1 cellular context compared by ENCODE assay signal in the genomic region with DNA sequence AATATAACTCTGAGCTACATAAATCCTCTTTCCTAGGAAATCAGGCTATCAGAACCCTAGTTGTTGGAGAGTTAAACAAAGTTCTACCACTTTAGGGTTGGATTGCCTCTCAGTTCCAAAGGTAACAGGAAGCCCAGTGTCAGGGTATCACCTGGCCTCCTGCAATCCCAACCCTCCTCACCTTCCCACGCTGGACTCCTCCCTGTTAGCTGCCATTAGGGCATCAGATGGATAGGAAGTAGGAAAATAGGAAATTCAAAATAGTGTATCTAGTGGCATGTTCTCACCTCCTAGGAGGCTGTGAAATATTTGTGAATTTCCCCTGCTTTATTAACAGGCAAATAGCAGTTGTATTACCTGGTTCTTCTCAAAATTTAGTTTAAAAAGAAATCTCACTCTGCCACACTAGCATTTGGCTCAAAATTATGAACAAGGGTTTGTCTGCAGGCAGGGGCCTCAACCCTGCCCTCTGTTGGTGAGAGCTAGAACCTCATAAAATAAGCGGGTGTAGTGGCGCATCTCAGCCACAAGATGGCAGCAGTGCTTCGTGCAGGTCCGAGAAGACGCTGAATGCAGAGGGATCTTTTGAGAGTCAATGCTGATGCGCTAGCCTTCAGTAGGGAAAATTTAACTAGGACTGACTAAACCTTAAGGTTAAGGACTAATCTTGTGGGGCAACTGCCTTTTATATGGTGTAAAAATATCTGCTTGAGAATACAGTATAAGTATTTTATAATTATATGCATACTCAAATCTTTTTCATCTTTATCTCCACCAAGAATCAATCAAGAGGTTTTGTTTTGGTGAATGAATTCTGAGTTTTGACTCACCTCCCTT.
TF ChIP-seq lines count a peak whose summit lies in the region.

No MANE protein-coding gene starts in this region.

TF ChIP-seq in K562, 482 proteins besides CTCF, POLR2A, EP300 and RAD21 (continued from another document and continues in another):
- TF ChIP-seq, protein P1, sequence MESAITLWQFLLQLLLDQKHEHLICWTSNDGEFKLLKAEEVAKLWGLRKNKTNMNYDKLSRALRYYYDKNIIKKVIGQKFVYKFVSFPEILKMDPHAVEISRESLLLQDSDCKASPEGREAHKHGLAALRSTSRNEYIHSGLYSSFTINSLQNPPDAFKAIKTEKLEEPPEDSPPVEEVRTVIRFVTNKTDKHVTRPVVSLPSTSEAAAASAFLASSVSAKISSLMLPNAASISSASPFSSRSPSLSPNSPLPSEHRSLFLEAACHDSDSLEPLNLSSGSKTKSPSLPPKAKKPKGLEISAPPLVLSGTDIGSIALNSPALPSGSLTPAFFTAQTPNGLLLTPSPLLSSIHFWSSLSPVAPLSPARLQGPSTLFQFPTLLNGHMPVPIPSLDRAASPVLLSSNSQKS (CRISPR knock-in tag; IDR thresholded peaks at IDR 0.05): no peak
- TF ChIP-seq, protein P2, sequence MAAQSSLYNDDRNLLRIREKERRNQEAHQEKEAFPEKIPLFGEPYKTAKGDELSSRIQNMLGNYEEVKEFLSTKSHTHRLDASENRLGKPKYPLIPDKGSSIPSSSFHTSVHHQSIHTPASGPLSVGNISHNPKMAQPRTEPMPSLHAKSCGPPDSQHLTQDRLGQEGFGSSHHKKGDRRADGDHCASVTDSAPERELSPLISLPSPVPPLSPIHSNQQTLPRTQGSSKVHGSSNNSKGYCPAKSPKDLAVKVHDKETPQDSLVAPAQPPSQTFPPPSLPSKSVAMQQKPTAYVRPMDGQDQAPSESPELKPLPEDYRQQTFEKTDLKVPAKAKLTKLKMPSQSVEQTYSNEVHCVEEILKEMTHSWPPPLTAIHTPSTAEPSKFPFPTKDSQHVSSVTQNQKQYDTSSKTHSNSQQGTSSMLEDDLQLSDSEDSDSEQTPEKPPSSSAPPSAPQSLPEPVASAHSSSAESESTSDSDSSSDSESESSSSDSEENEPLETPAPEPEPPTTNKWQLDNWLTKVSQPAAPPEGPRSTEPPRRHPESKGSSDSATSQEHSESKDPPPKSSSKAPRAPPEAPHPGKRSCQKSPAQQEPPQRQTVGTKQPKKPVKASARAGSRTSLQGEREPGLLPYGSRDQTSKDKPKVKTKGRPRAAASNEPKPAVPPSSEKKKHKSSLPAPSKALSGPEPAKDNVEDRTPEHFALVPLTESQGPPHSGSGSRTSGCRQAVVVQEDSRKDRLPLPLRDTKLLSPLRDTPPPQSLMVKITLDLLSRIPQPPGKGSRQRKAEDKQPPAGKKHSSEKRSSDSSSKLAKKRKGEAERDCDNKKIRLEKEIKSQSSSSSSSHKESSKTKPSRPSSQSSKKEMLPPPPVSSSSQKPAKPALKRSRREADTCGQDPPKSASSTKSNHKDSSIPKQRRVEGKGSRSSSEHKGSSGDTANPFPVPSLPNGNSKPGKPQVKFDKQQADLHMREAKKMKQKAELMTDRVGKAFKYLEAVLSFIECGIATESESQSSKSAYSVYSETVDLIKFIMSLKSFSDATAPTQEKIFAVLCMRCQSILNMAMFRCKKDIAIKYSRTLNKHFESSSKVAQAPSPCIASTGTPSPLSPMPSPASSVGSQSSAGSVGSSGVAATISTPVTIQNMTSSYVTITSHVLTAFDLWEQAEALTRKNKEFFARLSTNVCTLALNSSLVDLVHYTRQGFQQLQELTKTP (IDR thresholded peaks at IDR 0.05; ENCODE audit: low read depth in 1 of 2, partially characterized antibody in 2 of 2): no peak
- no peak for TF ChIP-seq SMARCA5 (IDR thresholded peaks at IDR 0.05)
- TF ChIP-seq, protein P3, sequence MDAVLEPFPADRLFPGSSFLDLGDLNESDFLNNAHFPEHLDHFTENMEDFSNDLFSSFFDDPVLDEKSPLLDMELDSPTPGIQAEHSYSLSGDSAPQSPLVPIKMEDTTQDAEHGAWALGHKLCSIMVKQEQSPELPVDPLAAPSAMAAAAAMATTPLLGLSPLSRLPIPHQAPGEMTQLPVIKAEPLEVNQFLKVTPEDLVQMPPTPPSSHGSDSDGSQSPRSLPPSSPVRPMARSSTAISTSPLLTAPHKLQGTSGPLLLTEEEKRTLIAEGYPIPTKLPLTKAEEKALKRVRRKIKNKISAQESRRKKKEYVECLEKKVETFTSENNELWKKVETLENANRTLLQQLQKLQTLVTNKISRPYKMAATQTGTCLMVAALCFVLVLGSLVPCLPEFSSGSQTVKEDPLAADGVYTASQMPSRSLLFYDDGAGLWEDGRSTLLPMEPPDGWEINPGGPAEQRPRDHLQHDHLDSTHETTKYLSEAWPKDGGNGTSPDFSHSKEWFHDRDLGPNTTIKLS (IDR thresholded peaks at IDR 0.05; ENCODE audit: borderline replicate concordance, low read depth): no peak
- TF ChIP-seq, protein P4, sequence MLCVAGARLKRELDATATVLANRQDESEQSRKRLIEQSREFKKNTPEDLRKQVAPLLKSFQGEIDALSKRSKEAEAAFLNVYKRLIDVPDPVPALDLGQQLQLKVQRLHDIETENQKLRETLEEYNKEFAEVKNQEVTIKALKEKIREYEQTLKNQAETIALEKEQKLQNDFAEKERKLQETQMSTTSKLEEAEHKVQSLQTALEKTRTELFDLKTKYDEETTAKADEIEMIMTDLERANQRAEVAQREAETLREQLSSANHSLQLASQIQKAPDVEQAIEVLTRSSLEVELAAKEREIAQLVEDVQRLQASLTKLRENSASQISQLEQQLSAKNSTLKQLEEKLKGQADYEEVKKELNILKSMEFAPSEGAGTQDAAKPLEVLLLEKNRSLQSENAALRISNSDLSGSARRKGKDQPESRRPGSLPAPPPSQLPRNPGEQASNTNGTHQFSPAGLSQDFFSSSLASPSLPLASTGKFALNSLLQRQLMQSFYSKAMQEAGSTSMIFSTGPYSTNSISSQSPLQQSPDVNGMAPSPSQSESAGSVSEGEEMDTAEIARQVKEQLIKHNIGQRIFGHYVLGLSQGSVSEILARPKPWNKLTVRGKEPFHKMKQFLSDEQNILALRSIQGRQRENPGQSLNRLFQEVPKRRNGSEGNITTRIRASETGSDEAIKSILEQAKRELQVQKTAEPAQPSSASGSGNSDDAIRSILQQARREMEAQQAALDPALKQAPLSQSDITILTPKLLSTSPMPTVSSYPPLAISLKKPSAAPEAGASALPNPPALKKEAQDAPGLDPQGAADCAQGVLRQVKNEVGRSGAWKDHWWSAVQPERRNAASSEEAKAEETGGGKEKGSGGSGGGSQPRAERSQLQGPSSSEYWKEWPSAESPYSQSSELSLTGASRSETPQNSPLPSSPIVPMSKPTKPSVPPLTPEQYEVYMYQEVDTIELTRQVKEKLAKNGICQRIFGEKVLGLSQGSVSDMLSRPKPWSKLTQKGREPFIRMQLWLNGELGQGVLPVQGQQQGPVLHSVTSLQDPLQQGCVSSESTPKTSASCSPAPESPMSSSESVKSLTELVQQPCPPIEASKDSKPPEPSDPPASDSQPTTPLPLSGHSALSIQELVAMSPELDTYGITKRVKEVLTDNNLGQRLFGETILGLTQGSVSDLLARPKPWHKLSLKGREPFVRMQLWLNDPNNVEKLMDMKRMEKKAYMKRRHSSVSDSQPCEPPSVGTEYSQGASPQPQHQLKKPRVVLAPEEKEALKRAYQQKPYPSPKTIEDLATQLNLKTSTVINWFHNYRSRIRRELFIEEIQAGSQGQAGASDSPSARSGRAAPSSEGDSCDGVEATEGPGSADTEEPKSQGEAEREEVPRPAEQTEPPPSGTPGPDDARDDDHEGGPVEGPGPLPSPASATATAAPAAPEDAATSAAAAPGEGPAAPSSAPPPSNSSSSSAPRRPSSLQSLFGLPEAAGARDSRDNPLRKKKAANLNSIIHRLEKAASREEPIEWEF (CRISPR knock-in tag; IDR thresholded peaks at IDR 0.05): no peak
- TF ChIP-seq ZNF551 (CRISPR knock-in tag; IDR thresholded peaks at IDR 0.05): no peak
- no peak for TF ChIP-seq FOS (IDR thresholded peaks at IDR 0.05; ENCODE audit: extremely low read depth, insufficient read length)
- TF ChIP-seq TCF7 (IDR thresholded peaks at IDR 0.05; ENCODE audit: borderline replicate concordance): no peak
- no peak for TF ChIP-seq POU5F1 (IDR thresholded peaks at IDR 0.05; ENCODE audit: borderline replicate concordance, low read depth, low read length, partially characterized antibody)
- TF ChIP-seq, protein P5, sequence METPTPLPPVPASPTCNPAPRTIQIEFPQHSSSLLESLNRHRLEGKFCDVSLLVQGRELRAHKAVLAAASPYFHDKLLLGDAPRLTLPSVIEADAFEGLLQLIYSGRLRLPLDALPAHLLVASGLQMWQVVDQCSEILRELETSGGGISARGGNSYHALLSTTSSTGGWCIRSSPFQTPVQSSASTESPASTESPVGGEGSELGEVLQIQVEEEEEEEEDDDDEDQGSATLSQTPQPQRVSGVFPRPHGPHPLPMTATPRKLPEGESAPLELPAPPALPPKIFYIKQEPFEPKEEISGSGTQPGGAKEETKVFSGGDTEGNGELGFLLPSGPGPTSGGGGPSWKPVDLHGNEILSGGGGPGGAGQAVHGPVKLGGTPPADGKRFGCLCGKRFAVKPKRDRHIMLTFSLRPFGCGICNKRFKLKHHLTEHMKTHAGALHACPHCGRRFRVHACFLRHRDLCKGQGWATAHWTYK (CRISPR knock-in tag; IDR thresholded peaks at IDR 0.05): no peak
- no peak for TF ChIP-seq SOX6 (IDR thresholded peaks at IDR 0.05)
- no peak for TF ChIP-seq NFYB (IDR thresholded peaks at IDR 0.05; ENCODE audit: extremely low read depth, insufficient read length)
- TF ChIP-seq CBFA2T3 (IDR thresholded peaks at IDR 0.05): no peak
- no peak for TF ChIP-seq KHSRP (IDR thresholded peaks at IDR 0.05)
- TF ChIP-seq KLF6 (CRISPR knock-in tag; IDR thresholded peaks at IDR 0.05; ENCODE audit: borderline replicate concordance): no peak
- no peak for TF ChIP-seq ERF (CRISPR knock-in tag; IDR thresholded peaks at IDR 0.05)
- TF ChIP-seq U2AF2 (optimal IDR thresholded peaks at IDR 0.05; ENCODE audit: low read depth, low read length): no peak
- TF ChIP-seq, protein P6, sequence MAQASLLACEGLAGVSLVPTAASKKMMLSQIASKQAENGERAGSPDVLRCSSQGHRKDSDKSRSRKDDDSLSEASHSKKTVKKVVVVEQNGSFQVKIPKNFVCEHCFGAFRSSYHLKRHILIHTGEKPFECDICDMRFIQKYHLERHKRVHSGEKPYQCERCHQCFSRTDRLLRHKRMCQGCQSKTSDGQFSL (CRISPR knock-in tag; IDR thresholded peaks at IDR 0.05): no peak; the same call in 1 of the 2 replicates
- TF ChIP-seq, protein P6 (tag; IDR thresholded peaks at IDR 0.05): no peak
- no peak for TF ChIP-seq RUNX1 (IDR thresholded peaks at IDR 0.05; ENCODE audit: low read depth)
- TF ChIP-seq ZBED1 (IDR thresholded peaks at IDR 0.05): no peak
- no peak for TF ChIP-seq EHMT2 (IDR thresholded peaks at IDR 0.05)
- TF ChIP-seq HMGN3 (IDR thresholded peaks at IDR 0.05; ENCODE audit: borderline replicate concordance, extremely low read depth, insufficient read length, low read depth, low read length): no peak
- TF ChIP-seq XRCC3 (IDR thresholded peaks at IDR 0.05): no peak
- no peak for TF ChIP-seq SIN3A (IDR thresholded peaks at IDR 0.05; ENCODE audit: borderline replicate concordance in 2 of 2, control insufficient read depth in 1 of 2, low read depth in 2 of 2, low read length in 2 of 2)
- TF ChIP-seq SUPT5H (IDR thresholded peaks at IDR 0.05): no peak
